ENCODE assay signal across 27 cellular contexts in genomic region chr18:57784816-57785144, GRCh38. TPM values are rescaled to one million over a fixed set of nuclear protein-coding genes. Genes with fewer than 3 reads are reported as not detected.
A peak's percentile ranks its signal among the peaks of the same experiment; 100 is the strongest.
DNase-seq lines count a peak whose midpoint lies in the region; ATAC-seq, FAIRE-seq and TF ChIP-seq lines count a peak whose summit lies in the region.
"Had no signal": no experiment of that assay in that cellular context is flagged by ENCODE, and none has a peak within 500 bp of the region (broad histone marks: within the 10 kb centered on the region; RNA-seq: fewer than 3 reads in every experiment).

No MANE protein-coding gene starts in this region.

- no peak overlapping the region for H3K27ac Mint-ChIP-seq in T-cell
- H3K27ac Mint-ChIP-seq: naive thymus-derived CD8-positive, alpha-beta T cell had no signal

- ATAC-seq in A549 (no peak), SK-N-SH treated with all-trans-retinoic acid at 6 μM for 48 hours (no peak), gastroesophageal sphincter (no peak), T-cell (replicated peaks in 1 of 4) (no peak), GM19467 (IDR thresholded peaks at IDR 0.05; ENCODE audit: unreplicated experiment) (no peak)
- ATAC-seq: activated T-cell treated with anti-CD3 and anti-CD28 coated beads, Interleukin-2, amount 50 U/mL, for 4 hours; left cardiac atrium; naive thymus-derived CD8-positive, alpha-beta T cell had no signal

- DNase-seq in A549 (ENCODE audit: low read depth in 1 of 2, low spot score in 1 of 2) (no peak), sigmoid colon (no peak), T-cell (no peak), LoVo (ENCODE audit: low spot score) (no peak), kidney glomerular epithelial cell (lab: John Stamatoyannopoulos, UW) (no peak)
- DNase-seq: activated CD4-positive, alpha-beta T cell treated with anti-CD3 and anti-CD28 coated beads for 48 hours; activated T-cell treated with anti-CD3 and anti-CD28 coated beads, Interleukin-2, amount 50 U/mL, for 4 hours; colonic mucosa; COR-L47; GF-D8; left cardiac atrium; naive thymus-derived CD8-positive, alpha-beta T cell; NCI-H1694 treated with DMSO at 0.1 percent for 48 hours; NCI-H2171; NCI-H524 treated with DMSO at 0.1 percent for 48 hours; ovary; stimulated activated CD4-positive, alpha-beta T cell treated with anti-CD3 and anti-CD28 coated beads, Interleukin-15, amount 100 ng/mL, for 24 hours; stimulated activated naive CD8-positive, alpha-beta T cell treated with anti-CD3 and anti-CD28 coated beads, Interleukin-15, Interleukin-2, amounts not matched to agents 100 U/mL and 50 U/mL, for 24 hours; upper lobe of left lung had no signal

- H3K36me3 Mint-ChIP-seq in T-cell, result peaks cover 10% of the 10 kb centered on the region

- FAIRE-seq in A549 (lab: Jason Lieb, UNC), result no peak
- FAIRE-seq: A204.1, GM18507 had no signal

- H3K36me3 ChIP-seq in gastroesophageal sphincter (no peaks in the 10 kb centered on the region), sigmoid colon (no peaks in the 10 kb centered on the region)
- H3K36me3 ChIP-seq: colonic mucosa, ovary, upper lobe of left lung had no signal

- H3K9me3 ChIP-seq in A549 (no peaks in the 10 kb centered on the region), gastroesophageal sphincter (no peaks in the 10 kb centered on the region), sigmoid colon (no peaks in the 10 kb centered on the region)
- H3K9me3 ChIP-seq: colonic mucosa, ovary, upper lobe of left lung had no signal

- peaks cover 2 to 11% (median 2%) of the 10 kb centered on the region in 3 donors for H3K4me1 Mint-ChIP-seq in T-cell

- peak overlapping the region in 1 of 2 experiments; percentile 58; a peak in 2 of 6 replicates for H3K27ac ChIP-seq in A549
- peak overlapping the region in 3 of 4 donors; percentile 8 to 56 (median 43) for H3K27ac ChIP-seq in gastroesophageal sphincter
- peak overlapping the region; percentile 28 to 92 (median 59) for H3K27ac ChIP-seq in sigmoid colon
- H3K27ac ChIP-seq: ovary, SK-N-MC, VCaP had no signal

- peaks cover 61% of the 10 kb centered on the region for H3K4me1 ChIP-seq in A549
- peaks cover 18 to 86% (median 26%) of the 10 kb centered on the region in 3 donors for H3K4me1 ChIP-seq in gastroesophageal sphincter
- H3K4me1 ChIP-seq in sigmoid colon, result peaks cover 0 to 81% (median 70%) of the 10 kb centered on the region in 4 donors

- 74% methylated on average over 5 of the region's 5 CpGs for WGBS in A549 (ENCODE audit: missing lambda C conversion rate)
- WGBS in gastroesophageal sphincter (ENCODE audit: low coverage in 1 of 2), 2 donors, result 59 to 74% methylated on average over 5 of the region's 5 CpGs
- WGBS in sigmoid colon, 2 donors, result 65 to 78% methylated on average over 5 of the region's 5 CpGs

- H3K9me3 Mint-ChIP-seq in T-cell, result no peaks in the 10 kb centered on the region
- H3K9me3 Mint-ChIP-seq: activated T-cell treated with anti-CD3 and anti-CD28 coated beads, Interleukin-2, amount 50 U/mL, for 4 hours; naive thymus-derived CD8-positive, alpha-beta T cell had no signal

- no peak for TF ChIP-seq EP300 in A549 (IDR thresholded peaks at IDR 0.05)
- TF ChIP-seq EP300 in gastroesophageal sphincter (IDR thresholded peaks at IDR 0.05), result no peak
- no peak for TF ChIP-seq EP300 in sigmoid colon (IDR thresholded peaks at IDR 0.05)

- peak overlapping the region; percentile 52 for H3K4me2 ChIP-seq in A549

- H3K4me3 ChIP-seq in A549, result no peak overlapping the region
- H3K4me3 ChIP-seq in gastroesophageal sphincter, result no peak overlapping the region
- no peak overlapping the region for H3K4me3 ChIP-seq in sigmoid colon
- H3K4me3 ChIP-seq: colonic mucosa, ovary, SK-N-MC, upper lobe of left lung had no signal

- H3K27me3 ChIP-seq in gastroesophageal sphincter (no peaks in the 10 kb centered on the region), sigmoid colon (no peaks in the 10 kb centered on the region)
- H3K27me3 ChIP-seq: colonic mucosa, ovary, upper lobe of left lung had no signal

- intact Hi-C loops in sigmoid colon (cut with DNase I), result no loop called here

- H3K4me3 Mint-ChIP-seq in T-cell, result no peak overlapping the region
- H3K4me3 Mint-ChIP-seq: activated T-cell treated with anti-CD3 and anti-CD28 coated beads, Interleukin-2, amount 50 U/mL, for 4 hours; naive thymus-derived CD8-positive, alpha-beta T cell had no signal

- TF ChIP-seq CTCF in A549 (IDR thresholded peaks at IDR 0.05), result no peak
- TF ChIP-seq CTCF in gastroesophageal sphincter (IDR thresholded peaks at IDR 0.05), result no peak
- no peak for TF ChIP-seq CTCF in sigmoid colon (IDR thresholded peaks at IDR 0.05)

- CTCF ChIA-PET in A549 (lab: Yijun Ruan, JAX), result interaction anchor here (1.3 to 1.5 kb wide), 2 partner anchors 14 to 58 kb away, joined by 3 to 4 read pairs; no protein-coding TSS in a partner anchor
- CTCF ChIA-PET in T-cell (lab: Charles Lee), result no interaction called here

- POLR2A ChIA-PET in A549 (lab: Yijun Ruan, JAX) (interaction anchor here (0.6 kb wide), 1 partner anchor 1165 kb away, joined by 5 read pairs; no protein-coding TSS in a partner anchor), T-cell (lab: Charles Lee) (interaction anchor here in 1 of 2 donors (0.7 kb wide), 1 partner anchor 35 kb away, joined by 3 read pairs; no protein-coding TSS in a partner anchor)

- TF ChIP-seq RAD21 in A549 (conservative IDR thresholded peaks at IDR 0.05 in 1 of 2, IDR thresholded peaks at IDR 0.05 in 1 of 2), result no peak

- no peaks in the 10 kb centered on the region for H3K27me3 Mint-ChIP-seq in T-cell
- H3K27me3 Mint-ChIP-seq: naive thymus-derived CD8-positive, alpha-beta T cell had no signal

- TF ChIP-seq POLR2A in A549 (IDR thresholded peaks at IDR 0.05; ENCODE audit: low read length) (no peak), gastroesophageal sphincter (IDR thresholded peaks at IDR 0.05) (no peak), sigmoid colon (IDR thresholded peaks at IDR 0.05) (no peak)

TF ChIP-seq in A549, 52 proteins besides CTCF, POLR2A, EP300 and RAD21:
- TF ChIP-seq FOSL2 (IDR thresholded peaks at IDR 0.05), result no peak
- no peak for TF ChIP-seq FOSL2 (CRISPR knock-in tag; IDR thresholded peaks at IDR 0.05)
- no peak for TF ChIP-seq EHF (CRISPR knock-in tag; IDR thresholded peaks at IDR 0.05)
- no peak for TF ChIP-seq BCL3 (IDR thresholded peaks at IDR 0.05)
- no peak for TF ChIP-seq HOXB5 (CRISPR knock-in tag; IDR thresholded peaks at IDR 0.05)
- TF ChIP-seq CBX2 (IDR thresholded peaks at IDR 0.05; ENCODE audit: borderline replicate concordance, low read depth), result no peak

TF ChIP-seq in SK-N-SH treated with all-trans-retinoic acid at 6 μM for 48 hours, 23 proteins besides CTCF, POLR2A, EP300 and RAD21:
- no peak for TF ChIP-seq ISL1 (CRISPR knock-in tag; IDR thresholded peaks at IDR 0.05)
- peak; percentile 61; the same call in 1 of the 2 replicates for TF ChIP-seq TOX (CRISPR knock-in tag; IDR thresholded peaks at IDR 0.05; ENCODE audit: borderline replicate concordance)

RNA-seq across cellular contexts. Expression of gene ATP8B1, which starts 18.3 kb away (rescaled TPM):
- polyA plus RNA-seq in A549 (2011; rRNA removed) (23.4 and 23.7 TPM in 2 replicates), A549 (2017; fragmentation: RNase III; extraction: RNeasy Plus Mini Kit Qiagen cat#74134 plus additional on column Dnase treatment) (7.1 to 8.8 TPM (median 7.1 TPM) in 3 replicates), sigmoid colon (10 to 100 TPM; 24.0 to 94.1 (median 24.3) TPM)
- 5.2 and 6.4 TPM in 2 replicates for polyA plus RNA-seq in A549 (2012; cell fraction: cytosol; rRNA removed)
- polyA plus RNA-seq in A549 (2012; cell fraction: nucleus; rRNA removed), result 5.4 and 6.7 TPM in 2 replicates
- polyA minus RNA-seq in A549 (2011; rRNA and poly(A)+ RNA removed), result 20.1 TPM in 2 replicates
- total RNA-seq in gastroesophageal sphincter (10 to 100 TPM; 17.4 to 26.2 (median 23.4) TPM), sigmoid colon (10 to 100 TPM in 2 of 4 donors, 1 to 10 TPM in 2; 8.1 to 18.0 (median 11.6) TPM), T-cell (under 1 TPM in 3 of 5 donors, not detected in 2; 0.35 to 0.46 (median 0.44) TPM)
- total RNA-seq: T-helper 2 cell treated with Interferon-gamma antibody and Interleukin-4, amounts not matched to agents 100 ng/mL and 5 ng/mL, for 36 hours had no signal
- polyA plus RNA-seq: naive thymus-derived CD8-positive, alpha-beta T cell had no signal

Comparison
In these comparisons a context has a peak if more than half of its experiments do, and no peak if none do; other contexts are left out.
1. RNA of gene ATP8B1, which starts 18.3 kb away (total RNA-seq): 17.4 to 26.2 TPM in gastroesophageal sphincter and 8.1 to 18.0 TPM in sigmoid colon; 0.35 to 0.46 TPM in T-cell; every median in the first group is over 4 times any median in the second.